In the genomic region with DNA sequence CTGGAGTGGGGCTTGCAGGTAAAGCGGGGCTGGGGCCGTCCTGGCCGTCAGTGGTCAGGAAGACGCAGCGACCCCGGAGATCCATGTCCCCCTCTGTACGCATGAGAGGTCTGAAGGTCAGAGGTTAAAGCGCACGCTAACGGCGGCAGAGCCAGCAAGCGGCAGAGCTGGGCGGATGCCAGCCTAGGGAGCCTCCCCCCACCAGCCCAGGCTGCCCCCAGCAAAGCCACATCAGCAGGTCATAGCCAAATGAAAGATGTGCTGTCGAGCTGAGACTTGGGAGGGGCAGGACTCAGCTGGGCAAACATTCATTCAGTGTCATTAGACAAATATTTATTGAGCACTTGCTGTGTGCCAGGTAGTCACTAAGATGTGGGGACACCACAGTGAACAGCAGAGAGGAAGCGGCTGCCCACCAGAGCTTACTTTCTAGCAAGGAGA, we compare ENCODE assay signal across 8 cellular contexts. TPM values are rescaled to one million over a fixed set of nuclear protein-coding genes. Genes with fewer than 3 reads are reported as not detected.
DNase-seq lines count a peak whose midpoint lies in the region; ATAC-seq and TF ChIP-seq lines count a peak whose summit lies in the region.

No MANE protein-coding gene starts in this region.

- H3K79me2 ChIP-seq in OCI-LY7 (ENCODE audit: insufficient read depth, low read depth, low read length) (no peaks in the 10 kb centered on the region), GM23248 (ENCODE audit: insufficient read depth) (no peaks in the 10 kb centered on the region)

- POLR2A ChIA-PET in A673 (lab: Charles Lee; ENCODE audit: low non-redundant PET) (no interaction called here), OCI-LY7 (lab: Charles Lee) (interaction anchor here (0.6 to 1.5 kb wide), 5 partner anchors 14 to 1946 kb away, joined by 3 to 8 read pairs (median 3); no protein-coding TSS in a partner anchor)

- CTCF ChIA-PET in A673 (lab: Charles Lee), result interaction anchor here (0.6 to 0.9 kb wide), 2 partner anchors 50 to 256 kb away, joined by 4 read pairs; no protein-coding TSS in a partner anchor
- CTCF ChIA-PET in OCI-LY7 (lab: Charles Lee; ENCODE audit: unreplicated experiment), result interaction anchor here (0.6 to 0.9 kb wide), 2 partner anchors 24 to 69 kb away, joined by 3 to 6 read pairs; a partner anchor contains a TSS

- H3K9me2 ChIP-seq in OCI-LY7 (ENCODE audit: insufficient read depth, low read length), result no peaks in the 10 kb centered on the region
- no peaks in the 10 kb centered on the region for H3K9me2 ChIP-seq in GM23248 (ENCODE audit: insufficient read depth)

- no peaks in the 10 kb centered on the region for H3K9me3 ChIP-seq in A673 (ENCODE audit: low read depth, low read length, poor library complexity, severe bottlenecking)
- H3K9me3 ChIP-seq in OCI-LY7 (ENCODE audit: low read length), result no peaks in the 10 kb centered on the region
- H3K9me3 ChIP-seq in iPS-20b (ENCODE audit: insufficient read depth, low read depth, low read length), result no peaks in the 10 kb centered on the region
- no peaks in the 10 kb centered on the region for H3K9me3 ChIP-seq in GM23248 (ENCODE audit: low read depth)

- peak overlapping the region; percentile 37 for H3K4me3 ChIP-seq in A673 (ENCODE audit: low read depth, low read length, poor library complexity, severe bottlenecking)
- peak overlapping the region; percentile 83 for H3K4me3 ChIP-seq in OCI-LY7 (ENCODE audit: low read depth, low read length, poor library complexity, severe bottlenecking)
- peak overlapping the region; percentile 76 for H3K4me3 ChIP-seq in iPS-20b (ENCODE audit: low read length)
- no peak overlapping the region for H3K4me3 ChIP-seq in GM23248

- intact Hi-C loops in A673 (cut with micrococcal nuclease; ENCODE audit: unreplicated experiment), result no loop called here
- intact Hi-C loops in OCI-LY7 (cut with micrococcal nuclease; ENCODE audit: unreplicated experiment), result no loop called here

- peak overlapping the region; percentile 73 for H2AFZ ChIP-seq in OCI-LY7 (ENCODE audit: low read length)
- H2AFZ ChIP-seq in GM23248, result no peak overlapping the region

- H3K27ac ChIP-seq in A673 (ENCODE audit: low read depth, low read length, poor library complexity, severe bottlenecking) (no peak overlapping the region), OCI-LY7 (ENCODE audit: low read depth, low read length, poor library complexity, severe bottlenecking) (no peak overlapping the region), iPS-20b (ENCODE audit: low read length) (no peak overlapping the region), GM23248 (no peak overlapping the region)

- no peaks in the 10 kb centered on the region for H3F3A ChIP-seq in GM23248 (ENCODE audit: insufficient read depth)

- H3K36me3 ChIP-seq in A673 (ENCODE audit: insufficient read depth, low read length, poor library complexity, severe bottlenecking) (no peaks in the 10 kb centered on the region), OCI-LY7 (ENCODE audit: insufficient read depth, low read length) (no peaks in the 10 kb centered on the region), iPS-20b (ENCODE audit: insufficient read depth, low read depth, low read length) (no peaks in the 10 kb centered on the region), GM23248 (ENCODE audit: low read depth) (no peaks in the 10 kb centered on the region)

- H3K4me1 ChIP-seq in A673 (ENCODE audit: insufficient read depth, low read length, poor library complexity, severe bottlenecking), result no peaks in the 10 kb centered on the region
- H3K4me1 ChIP-seq in OCI-LY7 (ENCODE audit: insufficient read depth, low read length, poor library complexity, severe bottlenecking), result peaks cover 13% of the 10 kb centered on the region
- H3K4me1 ChIP-seq in iPS-20b (ENCODE audit: insufficient read depth, low read length), result peaks cover 9% of the 10 kb centered on the region
- H3K4me1 ChIP-seq in GM23248 (ENCODE audit: insufficient read depth), result no peaks in the 10 kb centered on the region

- H3K27me3 ChIP-seq in A673 (replicated peaks; ENCODE audit: insufficient read depth, low read depth, low read length, poor library complexity) (peaks cover 60% of the 10 kb centered on the region), iPS-20b (ENCODE audit: insufficient read depth, low read length) (peaks cover 44% of the 10 kb centered on the region), GM23248 (replicated peaks; ENCODE audit: insufficient read depth) (peaks cover 14% of the 10 kb centered on the region)

- ATAC-seq in GM19452 (IDR thresholded peaks at IDR 0.05; ENCODE audit: unreplicated experiment), result peak; percentile 2
- no peak for ATAC-seq in HG03460 (IDR thresholded peaks at IDR 0.05; ENCODE audit: unreplicated experiment)
- no peak for ATAC-seq in GM18868 (IDR thresholded peaks at IDR 0.05; ENCODE audit: unreplicated experiment)

- H3K9ac ChIP-seq in iPS-20b (ENCODE audit: low read depth, low read length), result peak overlapping the region; percentile 48; the same call in 1 of the 2 replicates
- no peak overlapping the region for H3K9ac ChIP-seq in GM23248

- no peaks in the 10 kb centered on the region for H4K20me1 ChIP-seq in OCI-LY7 (ENCODE audit: insufficient read depth, low read length)
- no peaks in the 10 kb centered on the region for H4K20me1 ChIP-seq in GM23248 (ENCODE audit: insufficient read depth)

- DNase-seq in A673 (ENCODE audit: low spot score) (no peak), OCI-LY7 (ENCODE audit: low spot score) (peak; percentile 31), GM23248 (no peak)
- no peak for DNase-seq in effector CD4-positive, alpha-beta T cell

- BruUV-seq in A673 (replicated peaks; lab: Mats Ljungman, UMichigan) (no TSS peak), OCI-LY7 (replicated peaks; lab: Mats Ljungman, UMichigan) (no TSS peak)

- in situ Hi-C loops in GM23248 (cut with MboI), result no loop called here

- TF ChIP-seq CTCF in A673 (conservative IDR thresholded peaks at IDR 0.05; ENCODE audit: low read depth, low read length) (no peak), OCI-LY7 (conservative IDR thresholded peaks at IDR 0.05; ENCODE audit: low read length) (no peak)

- 11 to 19% methylated on average over 15 of the region's 15 CpGs for WGBS in GM23248 (ENCODE audit: low coverage in 1 of 2, low lambda C conversion rate in 2 of 2, missing lambda C conversion rate in 2 of 2), 2 experiments

- H3K4me2 ChIP-seq in OCI-LY7 (ENCODE audit: low read length) (peak overlapping the region; percentile 70), GM23248 (ENCODE audit: unreplicated experiment) (no peak overlapping the region)

RNA-seq across cellular contexts. Expression of a gene that starts 0.6 kb away (rescaled TPM):
- not detected in 2 replicates for total RNA-seq in A673 (2021)
- 5.1 and 6.0 TPM in 2 replicates for total RNA-seq in OCI-LY7 (2014; rRNA removed; shearing (Covaris generic))
- total RNA-seq in OCI-LY7 (2022), result 4.0 and 4.6 TPM in 2 replicates
- not detected in 2 replicates for total RNA-seq in GM23248 (2014; rRNA removed; shearing (Covaris generic))
- not detected in 2 replicates for polyA plus RNA-seq in GM23248 (2016; fragmentation: Nextera tagmentation; extraction: Ambion mirVana)
